9 cellular contexts compared by ENCODE assay signal in the genomic region with DNA sequence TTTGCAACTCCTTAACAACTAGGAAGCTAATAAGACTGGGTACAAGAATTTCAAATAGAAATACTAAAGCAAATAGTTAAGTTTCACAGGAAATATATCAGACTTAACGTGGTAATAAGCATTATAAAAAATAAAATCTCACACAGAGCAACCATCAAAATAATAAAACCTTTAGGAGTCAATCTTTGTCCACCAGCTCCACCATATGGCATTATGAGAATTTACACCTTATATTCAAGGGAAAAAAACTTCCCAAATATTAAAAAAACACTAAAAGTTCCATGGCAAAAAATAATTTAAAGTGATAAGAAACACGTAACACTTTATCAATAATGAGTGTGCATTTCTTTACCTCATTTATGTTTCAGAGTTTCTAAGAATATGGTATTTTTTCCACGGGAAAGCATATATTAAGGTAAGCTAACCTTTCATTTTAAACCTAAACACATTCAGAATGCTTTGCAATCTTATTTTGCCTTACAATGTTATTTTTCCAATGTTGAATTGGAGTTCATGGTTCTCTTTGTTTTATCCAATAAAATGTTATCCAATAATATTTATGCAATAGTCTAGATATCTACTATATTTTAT.
DNase-seq lines count a peak whose midpoint lies in the region; ATAC-seq, FAIRE-seq and TF ChIP-seq lines count a peak whose summit lies in the region.
"Had no signal": no experiment of that assay in that cellular context is flagged by ENCODE, and none has a peak within 500 bp of the region (broad histone marks: within the 10 kb centered on the region; RNA-seq: fewer than 3 reads in every experiment).

No MANE protein-coding gene starts in this region.

- DNase-seq in DMS153 treated with DMSO at 0.1 percent for 48 hours (lab: John Stamatoyannopoulos, UW; ENCODE audit: unreplicated experiment), result peak; percentile 34
- DNase-seq in DMS153 (lab: John Stamatoyannopoulos, UW), result no peak
- DNase-seq in NCI-H2196 treated with DMSO at 0.1 percent for 48 hours (lab: John Stamatoyannopoulos, UW; ENCODE audit: unreplicated experiment), result peak; percentile 1
- DNase-seq in choroid plexus epithelial cell (ENCODE audit: low read depth), result peak; percentile 11
- no peak for DNase-seq in osteocyte (ENCODE audit: extremely low spot score, unreplicated experiment)
- no peak for DNase-seq in activated CD8-positive, alpha-beta memory T cell treated with anti-CD3 and anti-CD28 coated beads, Interleukin-2, amount 10 ng/mL, durations not matched to agents 7 days and 5 days
- DNase-seq in GM19239 (ENCODE audit: insufficient read length, low spot score), result no peak
- DNase-seq in activated CD4-positive, alpha-beta T cell treated with anti-CD3 and anti-CD28 coated beads, Interleukin-2, amount 50 U/mL, for 48 hours, result no peak
- DNase-seq: activated CD4-positive, alpha-beta T cell treated with anti-CD3 and anti-CD28 coated beads for 1 hour had no signal

- peaks cover 12% of the 10 kb centered on the region for H3K9me3 Mint-ChIP-seq in osteocyte (ENCODE audit: unreplicated experiment)
- H3K9me3 Mint-ChIP-seq in activated CD8-positive, alpha-beta memory T cell treated with anti-CD3 and anti-CD28 coated beads, Interleukin-2, amount 10 ng/mL, durations not matched to agents 7 days and 5 days (ENCODE audit: low read depth), result peaks cover 5% of the 10 kb centered on the region

- no peak overlapping the region for H3K4me3 Mint-ChIP-seq in osteocyte (ENCODE audit: unreplicated experiment)
- H3K4me3 Mint-ChIP-seq in activated CD8-positive, alpha-beta memory T cell treated with anti-CD3 and anti-CD28 coated beads, Interleukin-2, amount 10 ng/mL, durations not matched to agents 7 days and 5 days, result no peak overlapping the region

- H3K27ac Mint-ChIP-seq in osteocyte (ENCODE audit: unreplicated experiment), result no peak overlapping the region
- H3K27ac Mint-ChIP-seq in activated CD8-positive, alpha-beta memory T cell treated with anti-CD3 and anti-CD28 coated beads, Interleukin-2, amount 10 ng/mL, durations not matched to agents 7 days and 5 days, result no peak overlapping the region

- no peak for ATAC-seq in activated CD8-positive, alpha-beta memory T cell treated with anti-CD3 and anti-CD28 coated beads, Interleukin-2, amount 10 ng/mL, durations not matched to agents 7 days and 5 days

- H3K4me3 ChIP-seq in choroid plexus epithelial cell (ENCODE audit: low read depth, low read length), result no peak overlapping the region

- CTCF ChIA-PET in activated CD8-positive, alpha-beta memory T cell treated with anti-CD3 and anti-CD28 coated beads, Interleukin-2, amount 10 ng/mL, durations not matched to agents 7 days and 5 days (lab: Charles Lee), result interaction anchor here (1.0 kb wide), 1 partner anchor 1120 kb away, joined by 3 read pairs; no protein-coding TSS in a partner anchor

- no peaks in the 10 kb centered on the region for H3K27me3 Mint-ChIP-seq in osteocyte (ENCODE audit: unreplicated experiment)
- H3K27me3 Mint-ChIP-seq in activated CD8-positive, alpha-beta memory T cell treated with anti-CD3 and anti-CD28 coated beads, Interleukin-2, amount 10 ng/mL, durations not matched to agents 7 days and 5 days, result peaks cover 4% of the 10 kb centered on the region

- H3K36me3 Mint-ChIP-seq in osteocyte (ENCODE audit: unreplicated experiment), result no peaks in the 10 kb centered on the region
- no peaks in the 10 kb centered on the region for H3K36me3 Mint-ChIP-seq in activated CD8-positive, alpha-beta memory T cell treated with anti-CD3 and anti-CD28 coated beads, Interleukin-2, amount 10 ng/mL, durations not matched to agents 7 days and 5 days

- no peaks in the 10 kb centered on the region for H3K4me1 Mint-ChIP-seq in osteocyte (ENCODE audit: unreplicated experiment)
- H3K4me1 Mint-ChIP-seq in activated CD8-positive, alpha-beta memory T cell treated with anti-CD3 and anti-CD28 coated beads, Interleukin-2, amount 10 ng/mL, durations not matched to agents 7 days and 5 days, result no peaks in the 10 kb centered on the region

- peak; percentile 8 for TF ChIP-seq CTCF in choroid plexus epithelial cell (conservative IDR thresholded peaks at IDR 0.05; ENCODE audit: low read depth, low read length)
- TF ChIP-seq CTCF in osteocyte (IDR thresholded peaks at IDR 0.05), result peak; percentile 51

- no peak for FAIRE-seq in GM19239 (lab: Jason Lieb, UNC)

Comparison
In these comparisons a context has a peak if more than half of its experiments do, and no peak if none do; other contexts are left out.
1. DNase-seq: peak in DMS153 treated with DMSO at 0.1 percent for 48 hours (single experiment), NCI-H2196 treated with DMSO at 0.1 percent for 48 hours (single experiment) and choroid plexus epithelial cell (single experiment); none in DMS153 (single experiment), osteocyte (single experiment), activated CD8-positive, alpha-beta memory T cell treated with anti-CD3 and anti-CD28 coated beads, Interleukin-2, amount 10 ng/mL, durations not matched to agents 7 days and 5 days (single experiment), GM19239 (single experiment) and activated CD4-positive, alpha-beta T cell treated with anti-CD3 and anti-CD28 coated beads, Interleukin-2, amount 50 U/mL, for 48 hours (0 of 2).